ENCODE assay signal across 6 cellular contexts in the genomic region with DNA sequence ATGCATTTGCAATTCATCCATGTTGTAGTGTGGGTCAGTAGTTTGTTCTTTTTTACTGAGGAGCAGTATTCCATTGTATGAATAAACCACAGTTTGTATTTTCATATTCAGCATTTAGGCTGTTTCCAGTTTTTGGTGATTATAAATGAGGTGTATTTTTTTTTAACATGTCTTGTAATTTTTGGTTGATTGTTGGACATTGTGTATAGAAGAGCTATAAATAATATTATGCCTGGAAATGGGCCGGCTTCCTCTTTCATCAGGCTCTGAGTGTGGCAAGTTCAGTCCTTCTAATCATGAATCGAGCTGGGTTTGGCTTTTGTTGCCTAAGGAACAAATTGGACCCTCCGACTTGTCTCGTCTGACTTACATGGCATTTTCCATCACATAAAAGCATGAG.
"Had no signal": no experiment of that assay in that cellular context is flagged by ENCODE, and none has a peak within 500 bp of the region (broad histone marks: within the 10 kb centered on the region; RNA-seq: fewer than 3 reads in every experiment).

No MANE protein-coding gene starts in this region.

- H3K4me3 ChIP-seq: K562 had no signal

- H3K27ac ChIP-seq: HL-60, KMS-11 had no signal

- DNase-seq: IMR-90, KBM-7, KG1 had no signal
